34 cellular contexts compared by ENCODE assay signal in the genomic region with DNA sequence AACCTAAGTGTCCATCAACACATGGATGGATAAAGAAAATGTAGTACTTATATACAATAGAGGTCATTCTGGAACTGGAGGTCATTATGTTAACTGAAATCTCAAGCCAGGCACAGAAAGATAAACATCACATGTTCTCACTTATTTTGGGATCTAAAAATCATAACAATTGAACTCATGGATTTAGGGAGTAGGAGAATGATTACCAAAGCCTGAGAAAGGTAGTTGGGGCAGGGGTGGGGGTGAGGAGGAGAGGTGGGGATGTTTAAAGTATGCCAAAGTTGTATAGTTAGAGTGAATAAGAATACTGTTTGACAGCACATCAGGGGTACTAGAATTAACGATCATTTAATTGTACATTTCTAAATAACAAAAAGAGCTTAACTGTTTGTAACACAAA.
"Had no signal": no experiment of that assay in that cellular context is flagged by ENCODE, and none has a peak within 500 bp of the region (broad histone marks: within the 10 kb centered on the region; RNA-seq: fewer than 3 reads in every experiment).

No MANE protein-coding gene starts in this region.

- DNase-seq: Karpas-422, Kasumi-1, MG63, MM.1S, MV-4-11, NCI-H1048, NCI-H1092, NCI-H1092 treated with DMSO at 0.1 percent for 48 hours, NCI-H1105, NCI-H1105 treated with DMSO at 0.1 percent for 48 hours, NCI-H1417 treated with DMSO at 0.1 percent for 48 hours, NCI-H1436, NCI-H1436 treated with DMSO at 0.1 percent for 48 hours, NCI-H146, NCI-H1694, NCI-H1694 treated with DMSO at 0.1 percent for 48 hours, NCI-H187, NCI-H187 treated with DMSO at 0.1 percent for 48 hours, NCI-H1930, NCI-H2029, NCI-H2029 treated with DMSO at 0.1 percent for 48 hours, NCI-H2081, NCI-H2081 treated with DMSO at 0.1 percent for 48 hours, NCI-H2107, NCI-H2171, NCI-H2171 treated with DMSO at 0.1 percent for 48 hours, NCI-H2227 treated with DMSO at 0.1 percent for 48 hours, NCI-H226, NCI-H345, NCI-H446, NCI-H446 treated with DMSO at 0.1 percent for 48 hours, NCI-H510A, NCI-H510A treated with DMSO at 0.1 percent for 48 hours, NCI-H524 had no signal

- H3K9me3 ChIP-seq: MG63 had no signal

- H3K36me3 ChIP-seq: MG63 had no signal

- H3K27me3 ChIP-seq: MG63 had no signal

- H3K4me3 ChIP-seq: MG63 had no signal
